8 cellular contexts compared by ENCODE assay signal in genomic region chr19:9785367-9786331, GRCh38. TPM values are rescaled to one million over a fixed set of nuclear protein-coding genes. Genes with fewer than 3 reads are reported as not detected.
DNase-seq lines count a peak whose midpoint lies in the region; ATAC-seq and TF ChIP-seq lines count a peak whose summit lies in the region.

No MANE protein-coding gene starts in this region.

- H3K4me1 ChIP-seq in rectal smooth muscle tissue (ENCODE audit: control insufficient read depth, insufficient read depth, low read length), result peaks cover 2% of the 10 kb centered on the region
- no peaks in the 10 kb centered on the region for H3K4me1 ChIP-seq in aorta (ENCODE audit: control insufficient read depth in 1 of 2, insufficient read depth in 2 of 2, low read length in 2 of 2)

- H3K27me3 ChIP-seq in rectal smooth muscle tissue (ENCODE audit: control insufficient read depth, insufficient read depth, low read length), result no peaks in the 10 kb centered on the region
- H3K27me3 ChIP-seq in aorta (ENCODE audit: control insufficient read depth in 1 of 2, insufficient read depth in 2 of 2, low read length in 1 of 2), result no peaks in the 10 kb centered on the region

- in situ Hi-C loops in astrocyte of the cerebellum (cut with HindIII; ENCODE audit: low sequenced_read_pairs), result no loop called here

- H3K36me3 ChIP-seq in rectal smooth muscle tissue (ENCODE audit: control insufficient read depth, insufficient read depth, low read length) (no peaks in the 10 kb centered on the region), aorta (ENCODE audit: control insufficient read depth in 1 of 2, insufficient read depth in 2 of 2, low read length in 1 of 2) (no peaks in the 10 kb centered on the region)

- no peak for TF ChIP-seq CTCF in GM12865 (IDR thresholded peaks at IDR 0.05; ENCODE audit: insufficient read depth, low read depth, low read length, missing control alignments)
- no peak for TF ChIP-seq CTCF in astrocyte of the cerebellum (IDR thresholded peaks at IDR 0.05; ENCODE audit: low read depth, low read length, missing control alignments)

- intact Hi-C loops in aorta (cut with DNase I), result loop anchor here (2.0 kb wide), 1 partner anchor 17 kb away; the partner anchor contains the start of gene ZNF846 (in 2 of the 2)

- H3K9me3 ChIP-seq in aorta (ENCODE audit: control insufficient read depth, low read length), result no peaks in the 10 kb centered on the region

- DNase-seq in GM12865 (ENCODE audit: low read depth), result peak; percentile 92
- DNase-seq in NCI-H146 treated with DMSO at 0.1 percent for 48 hours (lab: John Stamatoyannopoulos, UW; ENCODE audit: unreplicated experiment), result peak; percentile 87
- peak; percentile 92 for DNase-seq in T-helper 22 cell (ENCODE audit: low read depth)
- DNase-seq in astrocyte of the cerebellum (ENCODE audit: low read depth), result peak; percentile 89
- peak; percentile 95 for DNase-seq in hepatic stellate cell (ENCODE audit: low spot score)
- peak; percentile 99 for DNase-seq in aorta

- ATAC-seq in HG02763 (IDR thresholded peaks at IDR 0.05; ENCODE audit: unreplicated experiment) (peak; percentile 76), aorta (ENCODE audit: low FRiP score) (peak; percentile 96)

- peak overlapping the region; percentile 70 for H3K4me3 ChIP-seq in GM12865 (ENCODE audit: low read depth, low read length)
- peak overlapping the region; percentile 76 for H3K4me3 ChIP-seq in astrocyte of the cerebellum (ENCODE audit: low read depth, low read length)
- H3K4me3 ChIP-seq in rectal smooth muscle tissue (ENCODE audit: low read length), result peak overlapping the region; percentile 75
- peak overlapping the region; percentile 67 for H3K4me3 ChIP-seq in aorta (ENCODE audit: low read length in 2 of 2)

- peak overlapping the region; percentile 61 for H3K9ac ChIP-seq in rectal smooth muscle tissue (ENCODE audit: low read length)

- H3K27ac ChIP-seq in rectal smooth muscle tissue (ENCODE audit: low read depth, low read length) (peak overlapping the region; percentile 96), aorta (ENCODE audit: low read depth in 1 of 2, low read length in 2 of 2) (peak overlapping the region in 1 of 2 donors; percentile 97)

- WGBS in aorta, 2 donors, result 1 to 2% methylated on average over 67 to 74 of the region's 74 CpGs

RNA-seq across cellular contexts. Expression of gene ZNF846, which starts 17.1 kb away (rescaled TPM):
- 10 to 100 TPM; 17.4 to 33.0 TPM for total RNA-seq in aorta
- polyA plus RNA-seq in aorta, result 10 to 100 TPM; 13.0 to 20.2 TPM

RNA-seq across cellular contexts. Expression of gene FBXL12, which starts 33.2 kb away (rescaled TPM):
- total RNA-seq in aorta, result 10 to 100 TPM; 29.1 to 29.8 TPM
- polyA plus RNA-seq in aorta, result 10 to 100 TPM; 11.3 to 43.5 TPM

RNA-seq across cellular contexts. Expression of gene UBL5, which starts 42.1 kb away (rescaled TPM):
- 100 to 1,000 TPM; 207 to 220 TPM for total RNA-seq in aorta
- 1,000 to 10,000 TPM in 1 of 2 donors, 100 to 1,000 TPM in 1; 603 to 1,147 TPM for polyA plus RNA-seq in aorta

RNA-seq across cellular contexts. Expression of gene PIN1, which starts 49.5 kb away (rescaled TPM):
- total RNA-seq in aorta, result 10 to 100 TPM; 45.5 to 45.8 TPM
- polyA plus RNA-seq in aorta, result 100 to 1,000 TPM; 102 to 154 TPM
